Comparison of ENCODE assay signal across 8 cellular contexts in genomic region chr1:45569962-45570581, GRCh38. TPM values are rescaled to one million over a fixed set of nuclear protein-coding genes. Genes with fewer than 3 reads are reported as not detected.
DNase-seq lines count a peak whose midpoint lies in the region; ATAC-seq, FAIRE-seq and TF ChIP-seq lines count a peak whose summit lies in the region.

No MANE protein-coding gene starts in this region.

- peak; percentile 100 for TF ChIP-seq CTCF in HFF-Myc (IDR thresholded peaks at IDR 0.05; ENCODE audit: low read depth, low read length, missing control alignments)
- peak; percentile 94 for TF ChIP-seq CTCF in WI38 (IDR thresholded peaks at IDR 0.05; ENCODE audit: low read depth, low read length)
- peak; percentile 99 to 100 for TF ChIP-seq CTCF in mammary epithelial cell (conservative IDR thresholded peaks at IDR 0.05 in 1 of 2, IDR thresholded peaks at IDR 0.05 in 1 of 2; ENCODE audit: extremely low read depth in 1 of 2, insufficient read depth in 1 of 2, low read depth in 1 of 2, low read length in 2 of 2)
- peak; percentile 99 for TF ChIP-seq CTCF in kidney (IDR thresholded peaks at IDR 0.05; ENCODE audit: borderline replicate concordance, extremely low read depth, insufficient read depth)

- WGBS in mammary epithelial cell (ENCODE audit: low coverage, missing lambda C conversion rate): 20% methylated on average over 8 of the region's 8 CpGs

- in situ Hi-C loops in mammary epithelial cell (cut with MboI; ENCODE audit: low sequenced_read_pairs in 2 of 2): loop anchor here (5.0 to 10.0 kb wide), 3 partner anchors 63 to 225 kb away; partner anchors contain the start of genes MUTYH (in 1 of the 2) and TOE1 (in 1 of the 2)

- DNase-seq in DMS114 treated with DMSO at 0.1 percent for 48 hours (lab: John Stamatoyannopoulos, UW; ENCODE audit: unreplicated experiment): peak; percentile 41
- peak; percentile 60 for DNase-seq in HFF-Myc (ENCODE audit: extremely low read depth, low read depth)
- DNase-seq in NCI-H2107 treated with DMSO at 0.1 percent for 48 hours (lab: John Stamatoyannopoulos, UW; ENCODE audit: unreplicated experiment): peak; percentile 50
- DNase-seq in mammary epithelial cell: peak; percentile 62
- no peak for DNase-seq in kidney
- DNase-seq in stimulated activated CD4-positive, alpha-beta T cell treated with anti-CD3 and anti-CD28 coated beads, Interleukin-1b, Interleukin-23, amount 100 ng/mL, for 48 hours: peak; percentile 72

- no peaks in the 10 kb centered on the region for H3K36me3 ChIP-seq in mammary epithelial cell (ENCODE audit: insufficient read depth, low read length)
- H3K36me3 ChIP-seq in kidney (ENCODE audit: control insufficient read depth in 1 of 2, insufficient read depth in 2 of 2, low read length in 2 of 2): peaks cover 30% of the 10 kb centered on the region in 2 donors

- no peaks in the 10 kb centered on the region for H3K79me2 ChIP-seq in mammary epithelial cell (ENCODE audit: insufficient read depth, low read length)

- no peaks in the 10 kb centered on the region for H3K27me3 ChIP-seq in mammary epithelial cell (ENCODE audit: insufficient read depth, low read length)

- H3K9me3 ChIP-seq in mammary epithelial cell (replicated peaks; ENCODE audit: insufficient read depth, low read length): no peaks in the 10 kb centered on the region
- H3K9me3 ChIP-seq in kidney (ENCODE audit: control insufficient read depth in 1 of 2, low read length in 2 of 2): no peaks in the 10 kb centered on the region

- H2AFZ ChIP-seq in mammary epithelial cell (ENCODE audit: low read depth, low read length): no peak overlapping the region

- no peak overlapping the region for H3K4me3 ChIP-seq in HFF-Myc (replicated peaks; ENCODE audit: low read depth, low read length)
- no peak overlapping the region for H3K4me3 ChIP-seq in WI38 (ENCODE audit: low read depth, low read length)
- H3K4me3 ChIP-seq in mammary epithelial cell (replicated peaks in 1 of 3; ENCODE audit: insufficient read depth in 1 of 3, low read depth in 2 of 3, low read length in 3 of 3): no peak overlapping the region
- H3K4me3 ChIP-seq in kidney (ENCODE audit: low read length in 2 of 2): no peak overlapping the region

- H3K9ac ChIP-seq in mammary epithelial cell (ENCODE audit: insufficient read depth, low read length): no peak overlapping the region
- no peak overlapping the region for H3K9ac ChIP-seq in kidney (ENCODE audit: low read length in 2 of 2)

- FAIRE-seq in kidney (lab: Jason Lieb, UNC): no peak

- BruUV-seq in mammary epithelial cell (replicated peaks; lab: Mats Ljungman, UMichigan): no TSS peak

- H3K4me1 ChIP-seq in mammary epithelial cell (ENCODE audit: insufficient read depth, low read length) (no peaks in the 10 kb centered on the region), kidney (ENCODE audit: control insufficient read depth in 1 of 2, insufficient read depth in 1 of 2, low read depth in 1 of 2, low read length in 2 of 2) (peaks cover 0 to 6% of the 10 kb centered on the region in 2 donors)

- no peak overlapping the region for H3K27ac ChIP-seq in mammary epithelial cell (ENCODE audit: insufficient read depth, low read depth, low read length)
- no peak overlapping the region for H3K27ac ChIP-seq in kidney (ENCODE audit: low read depth in 2 of 2, low read length in 2 of 2)

- intact Hi-C loops in mammary epithelial cell (cut with micrococcal nuclease) (loop anchor here (1.0 to 2.0 kb wide), 6 partner anchors 49 to 555 kb away; partner anchors contain the start of gene PRDX1), kidney (cut with DNase I) (loop anchor here (5.0 to 10.0 kb wide), 2 partner anchors 55 to 213 kb away; no protein-coding TSS in a partner anchor)

- no peak for ATAC-seq in GM21381 (IDR thresholded peaks at IDR 0.05; ENCODE audit: unreplicated experiment)

- H3K4me2 ChIP-seq in mammary epithelial cell (ENCODE audit: insufficient read depth, low read depth, low read length): no peak overlapping the region

- H4K20me1 ChIP-seq in mammary epithelial cell (ENCODE audit: insufficient read depth, low read length): no peaks in the 10 kb centered on the region

- CTCF ChIA-PET in mammary epithelial cell (lab: Charles Lee; ENCODE audit: low non-redundant PET): no interaction called here

- dilution Hi-C loops in mammary epithelial cell (cut with HindIII; ENCODE audit: low sequenced_read_pairs): loop anchor here (5.0 kb wide), 1 partner anchor 228 kb away; the partner anchor contains the start of genes MUTYH and TOE1

RNA-seq across cellular contexts. Expression of gene NASP, which starts 13.8 kb away (rescaled TPM):
- 10 to 100 TPM; 17.2 to 82.2 TPM for total RNA-seq in mammary epithelial cell
- polyA plus RNA-seq in mammary epithelial cell: 84.7 TPM
- polyA minus RNA-seq in mammary epithelial cell: 39.5 TPM
- total RNA-seq in kidney: 51.6 TPM
- polyA plus RNA-seq in kidney (ENCODE audit: insufficient read depth, low read depth, low replicate concordance): 49.5 TPM

RNA-seq across cellular contexts. Expression of gene AKR1A1, which starts 19.4 kb away (rescaled TPM):
- total RNA-seq in mammary epithelial cell (10 to 100 TPM; 58.7 to 79.7 TPM), kidney (147 TPM)
- polyA plus RNA-seq in mammary epithelial cell (118 TPM), kidney (ENCODE audit: insufficient read depth, low read depth, low replicate concordance) (431 TPM)
- 105 TPM for polyA minus RNA-seq in mammary epithelial cell

RNA-seq across cellular contexts. Expression of gene PRDX1, which starts 48.4 kb away (rescaled TPM):
- total RNA-seq in mammary epithelial cell (100 to 1,000 TPM; 273 to 406 TPM), kidney (452 TPM)
- polyA plus RNA-seq in mammary epithelial cell (674 TPM), kidney (ENCODE audit: insufficient read depth, low read depth, low replicate concordance) (1,042 TPM)
- 272 TPM for polyA minus RNA-seq in mammary epithelial cell

RNA-seq across cellular contexts. Expression of gene CCDC17, which starts 53.8 kb away (rescaled TPM):
- total RNA-seq in mammary epithelial cell (1 to 10 TPM; 1.8 to 2.7 TPM), kidney (3.0 TPM)
- polyA plus RNA-seq in mammary epithelial cell (0.17 TPM), kidney (ENCODE audit: insufficient read depth, low read depth, low replicate concordance) (1.0 TPM)
- polyA minus RNA-seq in mammary epithelial cell: 2.5 TPM
